27 cellular contexts compared by ENCODE assay signal in the genomic region with DNA sequence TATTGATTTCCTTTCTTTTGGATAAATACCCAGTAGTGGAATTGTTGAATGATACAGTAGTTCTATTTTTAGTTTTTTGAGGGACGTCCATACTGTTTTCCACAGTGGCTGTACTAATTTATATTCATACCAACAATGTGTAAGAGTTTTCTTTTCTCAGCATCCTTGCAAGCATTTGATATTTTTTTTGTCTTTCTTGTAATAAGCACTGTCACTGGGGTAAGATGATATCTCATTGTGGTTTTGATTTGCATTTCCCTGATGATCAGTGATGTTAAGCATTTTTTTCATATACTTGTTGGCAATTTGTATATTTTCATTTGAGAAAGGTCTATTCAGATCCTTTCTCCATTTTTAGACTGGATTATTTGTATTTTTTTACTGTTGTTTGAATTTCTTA.
"Had no signal": no experiment of that assay in that cellular context is flagged by ENCODE, and none has a peak within 500 bp of the region (broad histone marks: within the 10 kb centered on the region; RNA-seq: fewer than 3 reads in every experiment).

No MANE protein-coding gene starts in this region.

- H3K27me3 ChIP-seq: brain microvascular endothelial cell, cardiac muscle cell, MG63, Peyer's patch, SJCRH30 had no signal

- H3K9me3 ChIP-seq: Peyer's patch, SJCRH30 had no signal

- H3K4me3 ChIP-seq: cardiac muscle cell, MG63, Peyer's patch, SJCRH30 had no signal

- H3K4me1 ChIP-seq: Peyer's patch, SJCRH30 had no signal

- H3K27me3 Mint-ChIP-seq: activated CD8-positive, alpha-beta memory T cell treated with anti-CD3 and anti-CD28 coated beads, Interleukin-2, amount 10 ng/mL, durations not matched to agents 7 days and 5 days; activated naive CD8-positive, alpha-beta T cell treated with anti-CD3 and anti-CD28 coated beads for 36 hours; activated T-cell treated with anti-CD3 and anti-CD28 coated beads, Interleukin-2, amount 50 U/mL, for 24 hours had no signal

- H3K27ac ChIP-seq: brain microvascular endothelial cell, cardiac muscle cell, Peyer's patch, RWPE1, SJCRH30 had no signal

- H3K4me2 ChIP-seq: SK-N-SH had no signal

- DNase-seq: activated CD4-positive, alpha-beta T cell treated with anti-CD3 and anti-CD28 coated beads for 48 hours; activated CD4-positive, alpha-beta T cell treated with anti-CD3 and anti-CD28 coated beads, Interleukin-2, amount 50 U/mL, for 4 hours; activated CD8-positive, alpha-beta memory T cell treated with anti-CD3 and anti-CD28 coated beads, Interleukin-2, amount 10 ng/mL, durations not matched to agents 7 days and 5 days; activated CD8-positive, alpha-beta T cell treated with anti-CD3 and anti-CD28 coated beads, Interleukin-2, amount 10 ng/mL, durations not matched to agents 7 days and 5 days; activated effector memory CD4-positive, alpha-beta T cell treated with anti-CD3 and anti-CD28 coated beads, Interleukin-2, amount 50 U/mL, for 16 hours; activated naive CD4-positive, alpha-beta T cell treated with Interleukin-2 at 50 U/mL for 16 hours; activated naive CD8-positive, alpha-beta T cell treated with anti-CD3 and anti-CD28 coated beads for 36 hours; activated T-cell treated with anti-CD3 and anti-CD28 coated beads, Interleukin-2, amount 50 U/mL, for 24 hours; brain microvascular endothelial cell; cerebellar nuclear complex; Kasumi-1; MG63; MV-4-11; NCI-H1105; NCI-H1436; NCI-H1694 treated with DMSO at 0.1 percent for 48 hours; NCI-H2029 treated with DMSO at 0.1 percent for 48 hours; NCI-H446; NCI-H524; Peyer's patch; Right ventricle myocardium superior; SJCRH30; SK-N-SH; T-helper 1 cell had no signal

- ATAC-seq: activated CD8-positive, alpha-beta memory T cell treated with anti-CD3 and anti-CD28 coated beads, Interleukin-2, amount 10 ng/mL, durations not matched to agents 7 days and 5 days; activated CD8-positive, alpha-beta T cell treated with anti-CD3 and anti-CD28 coated beads, Interleukin-2, amount 10 ng/mL, durations not matched to agents 7 days and 5 days had no signal

- H3K27ac Mint-ChIP-seq: activated CD8-positive, alpha-beta memory T cell treated with anti-CD3 and anti-CD28 coated beads, Interleukin-2, amount 10 ng/mL, durations not matched to agents 7 days and 5 days; activated CD8-positive, alpha-beta T cell treated with anti-CD3 and anti-CD28 coated beads, Interleukin-2, amount 10 ng/mL, durations not matched to agents 7 days and 5 days; activated naive CD8-positive, alpha-beta T cell treated with anti-CD3 and anti-CD28 coated beads for 36 hours; activated T-cell treated with anti-CD3 and anti-CD28 coated beads, Interleukin-2, amount 50 U/mL, for 24 hours; activated T-helper 1 cell treated with anti-CD3 and anti-CD28 coated beads, Interleukin-12 subunit alpha, Interleukin-12 subunit beta, Interleukin-2, Interleukin-4 antibody, amounts not matched to agents 30 ng/mL and 10 ng/mL and 1 ng/mL, durations not matched to agents 14 hours and 24 hours and 36 hours had no signal

- H3K36me3 ChIP-seq: brain microvascular endothelial cell, cardiac muscle cell, MG63, Peyer's patch, SJCRH30 had no signal

- H3K4me3 Mint-ChIP-seq: activated CD8-positive, alpha-beta memory T cell treated with anti-CD3 and anti-CD28 coated beads, Interleukin-2, amount 10 ng/mL, durations not matched to agents 7 days and 5 days; activated CD8-positive, alpha-beta T cell treated with anti-CD3 and anti-CD28 coated beads, Interleukin-2, amount 10 ng/mL, durations not matched to agents 7 days and 5 days; activated naive CD8-positive, alpha-beta T cell treated with anti-CD3 and anti-CD28 coated beads for 36 hours; activated T-cell treated with anti-CD3 and anti-CD28 coated beads, Interleukin-2, amount 50 U/mL, for 24 hours; activated T-helper 1 cell treated with anti-CD3 and anti-CD28 coated beads, Interleukin-12 subunit alpha, Interleukin-12 subunit beta, Interleukin-2, Interleukin-4 antibody, amounts not matched to agents 30 ng/mL and 10 ng/mL and 1 ng/mL, durations not matched to agents 14 hours and 24 hours and 36 hours had no signal

- H3K9ac ChIP-seq: SK-N-SH had no signal
